Comparison of ENCODE assay signal across 16 cellular contexts in the genomic region with DNA sequence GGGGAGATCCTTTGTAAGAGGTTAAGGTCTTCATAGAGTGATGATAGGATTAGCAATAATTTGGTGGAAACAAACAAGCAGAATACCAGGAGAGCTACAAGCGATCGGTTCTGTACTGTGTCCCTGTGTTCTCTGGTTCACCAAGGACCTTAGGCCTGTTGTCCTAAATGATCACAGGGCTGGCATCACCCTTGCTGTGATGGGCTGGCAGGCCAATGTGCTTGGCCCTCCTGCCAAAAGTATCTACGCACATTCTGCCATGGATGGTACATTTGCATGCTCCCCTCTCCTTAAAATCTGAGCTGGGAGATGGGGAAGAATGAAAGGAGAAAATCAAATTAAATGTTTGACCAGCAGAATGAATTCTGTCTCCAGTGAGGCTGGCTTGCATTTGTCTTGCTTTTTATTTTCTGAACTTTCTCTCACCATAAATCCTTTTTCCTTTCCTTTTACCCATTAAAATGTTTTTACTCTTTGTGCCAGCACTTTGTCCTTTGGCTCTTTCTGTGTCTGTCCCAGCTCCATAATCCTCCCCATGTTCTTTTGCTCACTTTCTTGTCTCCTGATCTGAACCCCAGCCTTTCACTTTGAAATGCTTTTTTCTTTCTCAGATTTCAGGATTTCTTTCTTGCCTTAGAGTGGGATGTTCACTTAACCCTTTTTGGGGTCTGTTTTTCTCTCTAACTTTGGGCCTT. TPM values are rescaled to one million over a fixed set of nuclear protein-coding genes. Genes with fewer than 3 reads are reported as not detected.
DNase-seq lines count a peak whose midpoint lies in the region; ATAC-seq and TF ChIP-seq lines count a peak whose summit lies in the region.
"Had no signal": no experiment of that assay in that cellular context is flagged by ENCODE, and none has a peak within 500 bp of the region (broad histone marks: within the 10 kb centered on the region; RNA-seq: fewer than 3 reads in every experiment).

No MANE protein-coding gene starts in this region.

- peak overlapping the region; percentile 95 for H3K27ac ChIP-seq in HEK293 (ENCODE audit: extremely low read depth, low read depth, low read length)
- H3K27ac ChIP-seq in cingulate gyrus (ENCODE audit: low read depth, low read length), result peak overlapping the region; percentile 30
- no peak overlapping the region for H3K27ac ChIP-seq in mesenchymal stem cell (ENCODE audit: low read length, poor library complexity, severe bottlenecking)
- peak overlapping the region in 4 of 5 donors; percentile 66 to 91 (median 80) for H3K27ac ChIP-seq in stomach
- no peak overlapping the region for H3K27ac ChIP-seq in right lobe of liver
- no peak overlapping the region for H3K27ac ChIP-seq in lower lobe of right lung

- no peak overlapping the region for H3K23ac ChIP-seq in mesenchymal stem cell (ENCODE audit: low read length in 2 of 2)

- no peak overlapping the region for H2BK15ac ChIP-seq in mesenchymal stem cell (ENCODE audit: low read depth, poor library complexity, severe bottlenecking)

- H2AFZ ChIP-seq in mesenchymal stem cell (ENCODE audit: low read depth, low read length), result no peak overlapping the region

- ATAC-seq in right lobe of liver, result no peak
- ATAC-seq in GM21737 (IDR thresholded peaks at IDR 0.05; ENCODE audit: unreplicated experiment), result no peak
- ATAC-seq in lower lobe of right lung, result no peak

- no peak overlapping the region for H2BK120ac ChIP-seq in mesenchymal stem cell (ENCODE audit: low read depth, low read length)

- peaks cover 6% of the 10 kb centered on the region for H3K79me1 ChIP-seq in mesenchymal stem cell (replicated peaks; ENCODE audit: low read length, poor library complexity, severe bottlenecking)

- intact Hi-C loops in stomach (cut with DNase I; ENCODE audit: low total_unique reads) (no loop called here), right lobe of liver (cut with DNase I) (no loop called here), lower lobe of right lung (cut with DNase I) (no loop called here)

- H2BK5ac ChIP-seq in mesenchymal stem cell (ENCODE audit: low read depth, low read length, poor library complexity, severe bottlenecking), result no peak overlapping the region

- H3K18ac ChIP-seq in mesenchymal stem cell (ENCODE audit: low read depth in 1 of 2, low read length in 2 of 2), result no peak overlapping the region

- WGBS in mesenchymal stem cell, result 96% methylated on average over 3 of the region's 3 CpGs
- 77 to 96% (median 86%) methylated on average over 3 of the region's 3 CpGs for WGBS in stomach, 5 donors
- WGBS in right lobe of liver (ENCODE audit: insufficient coverage, low coverage, low lambda C conversion rate, missing lambda C conversion rate), result 86% methylated on average over 3 of the region's 3 CpGs

- H4K91ac ChIP-seq in mesenchymal stem cell (ENCODE audit: low read length), result no peak overlapping the region

- no peak overlapping the region for H3K4me2 ChIP-seq in mesenchymal stem cell (ENCODE audit: low read length, poor library complexity, severe bottlenecking)

- no peaks in the 10 kb centered on the region for H3K36me3 ChIP-seq in HEK293 (ENCODE audit: control insufficient read depth in 2 of 2, insufficient read depth in 1 of 2, low read length in 2 of 2)
- H3K36me3 ChIP-seq in mesenchymal stem cell (ENCODE audit: control insufficient read depth in 1 of 2, insufficient read depth in 2 of 2, low read depth in 1 of 2, low read length in 2 of 2), result peaks cover 0 to 6% of the 10 kb centered on the region in 2 experiments
- no peaks in the 10 kb centered on the region for H3K36me3 ChIP-seq in stomach
- H3K36me3 ChIP-seq in right lobe of liver, result no peaks in the 10 kb centered on the region
- H3K36me3 ChIP-seq in lower lobe of right lung, result no peaks in the 10 kb centered on the region

- POLR2A ChIA-PET in HEK293 (lab: Yijun Ruan, JAX), result interaction anchor here (0.7 to 3.8 kb wide), 3 partner anchors 49 to 318 kb away, joined by 3 to 58 read pairs (median 4); a partner anchor contains a TSS

- no peaks in the 10 kb centered on the region for H3K27me3 ChIP-seq in mesenchymal stem cell (ENCODE audit: control insufficient read depth in 1 of 2, insufficient read depth in 1 of 2, low read length in 2 of 2)
- no peaks in the 10 kb centered on the region for H3K27me3 ChIP-seq in stomach
- no peaks in the 10 kb centered on the region for H3K27me3 ChIP-seq in right lobe of liver
- H3K27me3 ChIP-seq in lower lobe of right lung (ENCODE audit: low read depth), result no peaks in the 10 kb centered on the region

- no peak overlapping the region for H3K9ac ChIP-seq in mesenchymal stem cell (ENCODE audit: low read length)

- TF ChIP-seq EP300 in stomach (IDR thresholded peaks at IDR 0.05), result no peak

- H3K4me1 ChIP-seq in HEK293 (ENCODE audit: control insufficient read depth, insufficient read depth, low read length), result peaks cover 24% of the 10 kb centered on the region
- peaks cover 17% of the 10 kb centered on the region for H3K4me1 ChIP-seq in mesenchymal stem cell (ENCODE audit: control insufficient read depth, insufficient read depth, low read depth, low read length)
- peaks cover 28 to 97% (median 63%) of the 10 kb centered on the region in 4 donors for H3K4me1 ChIP-seq in stomach
- H3K4me1 ChIP-seq in right lobe of liver, result no peaks in the 10 kb centered on the region
- peaks cover 49% of the 10 kb centered on the region for H3K4me1 ChIP-seq in lower lobe of right lung

- peak overlapping the region; percentile 89 for H2AK5ac ChIP-seq in mesenchymal stem cell (ENCODE audit: low read length, severe bottlenecking)

- H3K4ac ChIP-seq in mesenchymal stem cell (ENCODE audit: low read depth in 1 of 2, low read length in 2 of 2), result no peak overlapping the region

- CTCF ChIA-PET in HEK293 (lab: Yijun Ruan, JAX), result interaction anchor here (0.6 to 1.3 kb wide), 3 partner anchors 8 to 444 kb away, joined by 3 to 4 read pairs (median 4); no protein-coding TSS in a partner anchor

- H2BK12ac ChIP-seq in mesenchymal stem cell (ENCODE audit: low read length in 2 of 2), result peak overlapping the region in 1 of 2 experiments; percentile 61

- H4K8ac ChIP-seq in mesenchymal stem cell (ENCODE audit: low read length), result peak overlapping the region; percentile 39

- no peak overlapping the region for H3K14ac ChIP-seq in mesenchymal stem cell (ENCODE audit: low read length in 2 of 2)

- TF ChIP-seq CTCF in HEK293 (tag by site-specific recombination; IDR thresholded peaks at IDR 0.05), result no peak
- TF ChIP-seq CTCF in stomach (IDR thresholded peaks at IDR 0.05), result no peak
- no peak for TF ChIP-seq CTCF in right lobe of liver (IDR thresholded peaks at IDR 0.05)
- no peak for TF ChIP-seq CTCF in lower lobe of right lung (IDR thresholded peaks at IDR 0.05)

- H3K9me3 ChIP-seq in HEK293 (ENCODE audit: control insufficient read depth, insufficient read depth, low read depth, low read length) (no peaks in the 10 kb centered on the region), mesenchymal stem cell (ENCODE audit: control insufficient read depth, low read length) (no peaks in the 10 kb centered on the region), stomach (no peaks in the 10 kb centered on the region), right lobe of liver (no peaks in the 10 kb centered on the region), lower lobe of right lung (no peaks in the 10 kb centered on the region)

- H3K4me3 ChIP-seq in HEK293 (ENCODE audit: low read depth, low read length) (no peak overlapping the region), mesenchymal stem cell (ENCODE audit: insufficient read depth in 1 of 2, low read depth in 1 of 2, low read length in 2 of 2) (no peak overlapping the region), stomach (no peak overlapping the region), right lobe of liver (no peak overlapping the region), lower lobe of right lung (no peak overlapping the region)

- no peak for TF ChIP-seq POLR2A in stomach (IDR thresholded peaks at IDR 0.05)
- no peak for TF ChIP-seq POLR2A in right lobe of liver (IDR thresholded peaks at IDR 0.05)

- no peak for DNase-seq in mesenchymal stem cell
- no peak for DNase-seq in stomach
- DNase-seq in right lobe of liver, result no peak
- DNase-seq in SK-N-DZ (ENCODE audit: low spot score), result no peak
- no peak for DNase-seq in lower lobe of right lung
- DNase-seq: activated B cell treated with CpG ODN at 0.5 μM for 24 hours; activated naive CD4-positive, alpha-beta T cell treated with anti-CD3 and anti-CD28 coated beads for 36 hours; H7; NCI-H1417; NCI-H510A; retina; stimulated activated CD4-positive, alpha-beta T cell treated with anti-CD3 and anti-CD28 coated beads, Interleukin-4, amount 100 ng/mL, for 1 hour had no signal

TF ChIP-seq in HEK293, 187 proteins besides CTCF, POLR2A, EP300 and RAD21:
- TF ChIP-seq, protein P1, sequence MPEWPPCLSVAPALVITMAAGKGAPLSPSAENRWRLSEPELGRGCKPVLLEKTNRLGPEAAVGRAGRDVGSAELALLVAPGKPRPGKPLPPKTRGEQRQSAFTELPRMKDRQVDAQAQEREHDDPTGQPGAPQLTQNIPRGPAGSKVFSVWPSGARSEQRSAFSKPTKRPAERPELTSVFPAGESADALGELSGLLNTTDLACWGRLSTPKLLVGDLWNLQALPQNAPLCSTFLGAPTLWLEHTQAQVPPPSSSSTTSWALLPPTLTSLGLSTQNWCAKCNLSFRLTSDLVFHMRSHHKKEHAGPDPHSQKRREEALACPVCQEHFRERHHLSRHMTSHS (tag by site-specific recombination; IDR thresholded peaks at IDR 0.05), result no peak
- no peak for TF ChIP-seq ZNF677 (tag by site-specific recombination; IDR thresholded peaks at IDR 0.05)
- TF ChIP-seq PRDM1 (tag by site-specific recombination; IDR thresholded peaks at IDR 0.05), result peak; percentile 87
- no peak for TF ChIP-seq SALL2 (tag by site-specific recombination; IDR thresholded peaks at IDR 0.05; ENCODE audit: borderline replicate concordance)
- 0 out of 2 replicates have a peak, but pooled peaks have one; percentile 25 for TF ChIP-seq IKZF3 (tag by site-specific recombination; IDR thresholded peaks at IDR 0.05)
- no peak for TF ChIP-seq ZFP37 (tag by site-specific recombination; IDR thresholded peaks at IDR 0.05)
- TF ChIP-seq ZNF560 (tag by site-specific recombination; IDR thresholded peaks at IDR 0.05; ENCODE audit: borderline replicate concordance), result no peak

RNA-seq across cellular contexts. Expression of a gene that starts 51.7 kb away (rescaled TPM):
- 32.7 TPM for polyA plus RNA-seq in mesenchymal stem cell (2013, experiment 1 of 2)
- polyA plus RNA-seq in mesenchymal stem cell (2013, experiment 2 of 2), result 33.2 TPM
- 100 to 1,000 TPM in 1 of 5 donors, 10 to 100 TPM in 4; 11.6 to 113 (median 31.0) TPM for total RNA-seq in stomach
- polyA plus RNA-seq in stomach, result 10 to 100 TPM; 11.0 to 15.6 (median 12.3) TPM
- 1 to 10 TPM; 3.1 to 7.9 (median 6.9) TPM for total RNA-seq in right lobe of liver
- 10.4 and 11.3 TPM in 2 replicates for polyA plus RNA-seq in SK-N-DZ (2014; cell fraction: cytosol; rRNA removed)
- 6.7 and 6.9 TPM in 2 replicates for polyA plus RNA-seq in SK-N-DZ (2014; cell fraction: nucleus; rRNA removed)
- total RNA-seq in lower lobe of right lung, result 58.1 TPM
- total RNA-seq: activated B cell treated with CpG ODN at 0.5 μM for 24 hours, OCI-LY7 had no signal

Comparison
In these comparisons a context has a peak if more than half of its experiments do, and no peak if none do; other contexts are left out.
1. H3K27ac ChIP-seq: peak in HEK293 (single experiment), cingulate gyrus (single experiment) and stomach (4 of 5); none in mesenchymal stem cell (single experiment), right lobe of liver (0 of 3) and lower lobe of right lung (single experiment).